In the genomic region with DNA sequence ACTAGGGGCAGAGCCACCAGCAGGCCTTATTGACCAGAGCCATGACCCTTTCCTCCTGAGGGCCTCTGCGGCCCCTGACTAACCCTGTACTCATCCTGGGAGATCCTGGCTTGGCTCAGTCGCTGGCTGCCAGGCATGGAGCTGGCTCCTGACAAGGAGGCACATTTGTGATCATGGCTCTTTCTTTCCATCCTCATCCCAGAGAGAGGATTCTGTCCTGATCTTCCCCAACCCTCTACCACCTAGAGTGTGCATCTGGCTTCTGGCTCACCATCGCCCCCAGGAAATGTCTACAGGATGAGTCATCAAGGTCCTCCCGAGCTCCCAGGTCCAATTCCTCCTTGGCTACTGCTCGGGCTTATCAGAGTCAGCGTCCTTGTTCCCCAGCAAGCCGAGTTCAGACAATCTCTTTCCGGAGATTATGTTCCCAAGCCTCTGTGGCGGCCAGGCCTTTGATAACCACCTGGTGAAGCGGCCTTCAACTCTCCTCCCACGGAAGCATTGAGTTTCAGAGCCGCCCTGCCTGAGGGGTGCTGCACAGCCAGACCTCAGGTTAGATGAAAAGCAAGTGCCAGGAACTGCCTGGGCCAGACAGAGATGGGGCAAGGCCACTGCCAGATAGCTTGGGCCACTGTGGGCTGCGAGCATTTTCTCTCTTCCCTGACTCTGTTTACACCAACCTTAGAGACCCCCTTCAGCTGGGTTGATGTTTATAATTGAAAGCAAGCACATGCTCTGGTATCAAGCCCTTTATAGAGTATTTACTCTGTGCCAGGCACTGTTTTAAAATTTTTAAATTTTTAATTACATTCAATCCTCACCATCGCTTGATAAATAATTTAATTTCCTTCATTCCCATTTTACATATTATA, we compare ENCODE assay signal across 13 cellular contexts. TPM values are rescaled to one million over a fixed set of nuclear protein-coding genes. Genes with fewer than 3 reads are reported as not detected.
DNase-seq lines count a peak whose midpoint lies in the region; ATAC-seq and TF ChIP-seq lines count a peak whose summit lies in the region.
"Had no signal": no experiment of that assay in that cellular context is flagged by ENCODE, and none has a peak within 500 bp of the region (broad histone marks: within the 10 kb centered on the region; RNA-seq: fewer than 3 reads in every experiment).

No MANE protein-coding gene starts in this region.

- H3K27ac ChIP-seq in stomach, result no peak overlapping the region
- H3K27ac ChIP-seq: esophagus muscularis mucosa, thoracic aorta had no signal

- H3K36me3 ChIP-seq in stomach, result no peaks in the 10 kb centered on the region
- H3K36me3 ChIP-seq: esophagus muscularis mucosa, thoracic aorta had no signal

- ATAC-seq in left cardiac atrium (peak; percentile 5 to 21), HG03442 (IDR thresholded peaks at IDR 0.05; ENCODE audit: unreplicated experiment) (no peak), GM18511 (IDR thresholded peaks at IDR 0.05; ENCODE audit: unreplicated experiment) (no peak), HG03025 (IDR thresholded peaks at IDR 0.05; ENCODE audit: low FRiP score, unreplicated experiment) (no peak)
- ATAC-seq: left ventricle myocardium superior had no signal

- H3K4me3 ChIP-seq in fibroblast of the aortic adventitia (ENCODE audit: low read depth, low read length) (no peak overlapping the region), stomach (no peak overlapping the region)
- H3K4me3 ChIP-seq: esophagus muscularis mucosa, thoracic aorta had no signal

- no peaks in the 10 kb centered on the region for H3K4me1 ChIP-seq in stomach

- no peaks in the 10 kb centered on the region for H3K9me3 ChIP-seq in stomach
- H3K9me3 ChIP-seq: esophagus muscularis mucosa, thoracic aorta had no signal

- H3K27me3 ChIP-seq in stomach, result no peaks in the 10 kb centered on the region
- H3K27me3 ChIP-seq: esophagus muscularis mucosa had no signal

- no peak for TF ChIP-seq POLR2A in stomach (IDR thresholded peaks at IDR 0.05)

- WGBS in stomach, 5 donors, result 40 to 56% (median 51%) methylated on average over 12 to 14 of the region's 14 CpGs

- DNase-seq in left cardiac atrium, result peak; percentile 10
- no peak for DNase-seq in cardiac septum (ENCODE audit: low spot score)
- DNase-seq in SW480 (ENCODE audit: low spot score), result peak; percentile 99
- peak; percentile 67 for DNase-seq in fibroblast of the aortic adventitia (ENCODE audit: low read depth)
- DNase-seq in stomach, result peak; percentile 37
- DNase-seq: left ventricle myocardium superior, NCI-H2081 treated with DMSO at 0.1 percent for 48 hours, SIG-M5 had no signal

- intact Hi-C loops in left cardiac atrium (cut with DNase I), result no loop called here
- intact Hi-C loops in cardiac septum (cut with DNase I), result no loop called here
- intact Hi-C loops in stomach (cut with DNase I; ENCODE audit: low total_unique reads), result no loop called here

- TF ChIP-seq CTCF in fibroblast of the aortic adventitia (IDR thresholded peaks at IDR 0.05; ENCODE audit: insufficient read depth, low read length), result no peak
- TF ChIP-seq CTCF in stomach (IDR thresholded peaks at IDR 0.05), result no peak

- TF ChIP-seq EP300 in stomach (IDR thresholded peaks at IDR 0.05), result no peak

RNA-seq across cellular contexts. Expression of gene MRPS22, which starts 44.3 kb away (rescaled TPM):
- total RNA-seq in left cardiac atrium (10 to 100 TPM; 57.2 to 64.3 TPM), cardiac septum (67.6 TPM), fibroblast of the aortic adventitia (ENCODE audit: low replicate concordance) (75.8 and 92.1 TPM in 2 replicates), stomach (10 to 100 TPM in 4 of 5 donors, 1 to 10 TPM in 1; 9.6 to 75.8 (median 41.5) TPM)
- 10 to 100 TPM; 39.3 to 55.8 (median 45.9) TPM for polyA plus RNA-seq in stomach

Comparison
In these comparisons a context has a peak if more than half of its experiments do, and no peak if none do; other contexts are left out.
1. ATAC-seq: peak in left cardiac atrium (2 of 2); none in HG03442 (single experiment), GM18511 (single experiment) and HG03025 (single experiment).